ENCODE assay signal across 2 cellular contexts in genomic region chr5:113042491-113043243, GRCh38.
TF ChIP-seq lines count a peak whose summit lies in the region.

No MANE protein-coding gene starts in this region.

TF ChIP-seq in SK-N-SH, 30 proteins besides CTCF, POLR2A, EP300 and RAD21 (continued from another document):
- TF ChIP-seq, protein P1, sequence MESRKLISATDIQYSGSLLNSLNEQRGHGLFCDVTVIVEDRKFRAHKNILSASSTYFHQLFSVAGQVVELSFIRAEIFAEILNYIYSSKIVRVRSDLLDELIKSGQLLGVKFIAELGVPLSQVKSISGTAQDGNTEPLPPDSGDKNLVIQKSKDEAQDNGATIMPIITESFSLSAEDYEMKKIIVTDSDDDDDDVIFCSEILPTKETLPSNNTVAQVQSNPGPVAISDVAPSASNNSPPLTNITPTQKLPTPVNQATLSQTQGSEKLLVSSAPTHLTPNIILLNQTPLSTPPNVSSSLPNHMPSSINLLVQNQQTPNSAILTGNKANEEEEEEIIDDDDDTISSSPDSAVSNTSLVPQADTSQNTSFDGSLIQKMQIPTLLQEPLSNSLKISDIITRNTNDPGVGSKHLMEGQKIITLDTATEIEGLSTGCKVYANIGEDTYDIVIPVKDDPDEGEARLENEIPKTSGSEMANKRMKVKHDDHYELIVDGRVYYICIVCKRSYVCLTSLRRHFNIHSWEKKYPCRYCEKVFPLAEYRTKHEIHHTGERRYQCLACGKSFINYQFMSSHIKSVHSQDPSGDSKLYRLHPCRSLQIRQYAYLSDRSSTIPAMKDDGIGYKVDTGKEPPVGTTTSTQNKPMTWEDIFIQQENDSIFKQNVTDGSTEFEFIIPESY (IDR thresholded peaks at IDR 0.05; ENCODE audit: borderline replicate concordance, low read depth), result no peak
- TF ChIP-seq, protein P2, sequence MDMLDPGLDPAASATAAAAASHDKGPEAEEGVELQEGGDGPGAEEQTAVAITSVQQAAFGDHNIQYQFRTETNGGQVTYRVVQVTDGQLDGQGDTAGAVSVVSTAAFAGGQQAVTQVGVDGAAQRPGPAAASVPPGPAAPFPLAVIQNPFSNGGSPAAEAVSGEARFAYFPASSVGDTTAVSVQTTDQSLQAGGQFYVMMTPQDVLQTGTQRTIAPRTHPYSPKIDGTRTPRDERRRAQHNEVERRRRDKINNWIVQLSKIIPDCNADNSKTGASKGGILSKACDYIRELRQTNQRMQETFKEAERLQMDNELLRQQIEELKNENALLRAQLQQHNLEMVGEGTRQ (IDR thresholded peaks at IDR 0.05; ENCODE audit: borderline replicate concordance, low read depth, low read length), result no peak
- TF ChIP-seq REST (IDR thresholded peaks at IDR 0.05; ENCODE audit: low read depth, low read length), result no peak
- TF ChIP-seq ELF1 (IDR thresholded peaks at IDR 0.05), result no peak
- TF ChIP-seq SIN3A (IDR thresholded peaks at IDR 0.05; ENCODE audit: borderline replicate concordance, low read depth, low read length), result no peak
- no peak for TF ChIP-seq RFX5 (IDR thresholded peaks at IDR 0.05; ENCODE audit: low read length)
- no peak for TF ChIP-seq MAX (IDR thresholded peaks at IDR 0.05; ENCODE audit: low read depth)
- no peak for TF ChIP-seq TEAD4 (IDR thresholded peaks at IDR 0.05; ENCODE audit: borderline replicate concordance, insufficient read depth)
TF ChIP-seq in SK-N-SH: peak in this region for 0.

TF ChIP-seq in SK-N-SH treated with all-trans-retinoic acid at 6 μM for 48 hours, 23 proteins besides CTCF, POLR2A, EP300 and RAD21 (continued from another document):
- TF ChIP-seq TOX (CRISPR knock-in tag; IDR thresholded peaks at IDR 0.05; ENCODE audit: borderline replicate concordance) (no peak), ZNF8 (CRISPR knock-in tag; IDR thresholded peaks at IDR 0.05) (no peak), CREB5 (CRISPR knock-in tag; IDR thresholded peaks at IDR 0.05; ENCODE audit: low read depth) (no peak), BACH2 (CRISPR knock-in tag; IDR thresholded peaks at IDR 0.05; ENCODE audit: borderline replicate concordance) (no peak), ZFP30 (CRISPR knock-in tag; IDR thresholded peaks at IDR 0.05) (no peak), ZNF70 (CRISPR knock-in tag; IDR thresholded peaks at IDR 0.05) (no peak), ISL1 (CRISPR knock-in tag; IDR thresholded peaks at IDR 0.05) (no peak), TCF4 (CRISPR knock-in tag; IDR thresholded peaks at IDR 0.05; ENCODE audit: borderline replicate concordance) (no peak), ZC3H10 (CRISPR knock-in tag; IDR thresholded peaks at IDR 0.05) (no peak), ZNF565 (CRISPR knock-in tag; conservative IDR thresholded peaks at IDR 0.05; ENCODE audit: low read depth) (no peak)
- TF ChIP-seq, protein P3, sequence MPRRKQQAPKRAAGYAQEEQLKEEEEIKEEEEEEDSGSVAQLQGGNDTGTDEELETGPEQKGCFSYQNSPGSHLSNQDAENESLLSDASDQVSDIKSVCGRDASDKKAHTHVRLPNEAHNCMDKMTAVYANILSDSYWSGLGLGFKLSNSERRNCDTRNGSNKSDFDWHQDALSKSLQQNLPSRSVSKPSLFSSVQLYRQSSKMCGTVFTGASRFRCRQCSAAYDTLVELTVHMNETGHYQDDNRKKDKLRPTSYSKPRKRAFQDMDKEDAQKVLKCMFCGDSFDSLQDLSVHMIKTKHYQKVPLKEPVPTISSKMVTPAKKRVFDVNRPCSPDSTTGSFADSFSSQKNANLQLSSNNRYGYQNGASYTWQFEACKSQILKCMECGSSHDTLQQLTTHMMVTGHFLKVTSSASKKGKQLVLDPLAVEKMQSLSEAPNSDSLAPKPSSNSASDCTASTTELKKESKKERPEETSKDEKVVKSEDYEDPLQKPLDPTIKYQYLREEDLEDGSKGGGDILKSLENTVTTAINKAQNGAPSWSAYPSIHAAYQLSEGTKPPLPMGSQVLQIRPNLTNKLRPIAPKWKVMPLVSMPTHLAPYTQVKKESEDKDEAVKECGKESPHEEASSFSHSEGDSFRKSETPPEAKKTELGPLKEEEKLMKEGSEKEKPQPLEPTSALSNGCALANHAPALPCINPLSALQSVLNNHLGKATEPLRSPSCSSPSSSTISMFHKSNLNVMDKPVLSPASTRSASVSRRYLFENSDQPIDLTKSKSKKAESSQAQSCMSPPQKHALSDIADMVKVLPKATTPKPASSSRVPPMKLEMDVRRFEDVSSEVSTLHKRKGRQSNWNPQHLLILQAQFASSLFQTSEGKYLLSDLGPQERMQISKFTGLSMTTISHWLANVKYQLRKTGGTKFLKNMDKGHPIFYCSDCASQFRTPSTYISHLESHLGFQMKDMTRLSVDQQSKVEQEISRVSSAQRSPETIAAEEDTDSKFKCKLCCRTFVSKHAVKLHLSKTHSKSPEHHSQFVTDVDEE (CRISPR knock-in tag; IDR thresholded peaks at IDR 0.05), result no peak
- TF ChIP-seq, protein P4, sequence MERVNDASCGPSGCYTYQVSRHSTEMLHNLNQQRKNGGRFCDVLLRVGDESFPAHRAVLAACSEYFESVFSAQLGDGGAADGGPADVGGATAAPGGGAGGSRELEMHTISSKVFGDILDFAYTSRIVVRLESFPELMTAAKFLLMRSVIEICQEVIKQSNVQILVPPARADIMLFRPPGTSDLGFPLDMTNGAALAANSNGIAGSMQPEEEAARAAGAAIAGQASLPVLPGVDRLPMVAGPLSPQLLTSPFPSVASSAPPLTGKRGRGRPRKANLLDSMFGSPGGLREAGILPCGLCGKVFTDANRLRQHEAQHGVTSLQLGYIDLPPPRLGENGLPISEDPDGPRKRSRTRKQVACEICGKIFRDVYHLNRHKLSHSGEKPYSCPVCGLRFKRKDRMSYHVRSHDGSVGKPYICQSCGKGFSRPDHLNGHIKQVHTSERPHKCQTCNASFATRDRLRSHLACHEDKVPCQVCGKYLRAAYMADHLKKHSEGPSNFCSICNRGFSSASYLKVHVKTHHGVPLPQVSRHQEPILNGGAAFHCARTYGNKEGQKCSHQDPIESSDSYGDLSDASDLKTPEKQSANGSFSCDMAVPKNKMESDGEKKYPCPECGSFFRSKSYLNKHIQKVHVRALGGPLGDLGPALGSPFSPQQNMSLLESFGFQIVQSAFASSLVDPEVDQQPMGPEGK (CRISPR knock-in tag; IDR thresholded peaks at IDR 0.05; ENCODE audit: borderline replicate concordance), result no peak
